ENCODE assay signal across 14 cellular contexts in genomic region chr1:22529901-22530621, GRCh38. TPM values are rescaled to one million over a fixed set of nuclear protein-coding genes. Genes with fewer than 3 reads are reported as not detected.
A peak's percentile ranks its signal among the peaks of the same experiment; 100 is the strongest.
DNase-seq lines count a peak whose midpoint lies in the region; ATAC-seq and TF ChIP-seq lines count a peak whose summit lies in the region.
"Had no signal": no experiment of that assay in that cellular context is flagged by ENCODE, and none has a peak within 500 bp of the region (broad histone marks: within the 10 kb centered on the region; RNA-seq: fewer than 3 reads in every experiment).

No MANE protein-coding gene starts in this region.

- no peaks in the 10 kb centered on the region for H3K4me1 ChIP-seq in HEK293 (ENCODE audit: control insufficient read depth, insufficient read depth, low read length)
- H3K4me1 ChIP-seq in mammary epithelial cell (ENCODE audit: insufficient read depth, low read length), result peaks cover 4% of the 10 kb centered on the region

- H3K4me2 ChIP-seq in mammary epithelial cell (ENCODE audit: insufficient read depth, low read depth, low read length), result no peak overlapping the region

- H3K9me3 ChIP-seq in HEK293 (ENCODE audit: control insufficient read depth, insufficient read depth, low read depth, low read length) (no peaks in the 10 kb centered on the region), mammary epithelial cell (replicated peaks; ENCODE audit: insufficient read depth, low read length) (no peaks in the 10 kb centered on the region)

- no peaks in the 10 kb centered on the region for H3K27me3 ChIP-seq in mammary epithelial cell (ENCODE audit: insufficient read depth, low read length)

- H3K4me3 ChIP-seq in HEK293 (ENCODE audit: low read depth, low read length), result no peak overlapping the region
- H3K4me3 ChIP-seq in mammary epithelial cell (replicated peaks in 1 of 3; ENCODE audit: insufficient read depth in 1 of 3, low read depth in 2 of 3, low read length in 3 of 3), result no peak overlapping the region
- H3K4me3 ChIP-seq: skin epidermis had no signal

- no peaks in the 10 kb centered on the region for H4K20me1 ChIP-seq in mammary epithelial cell (ENCODE audit: insufficient read depth, low read length)

- H3K79me2 ChIP-seq in mammary epithelial cell (ENCODE audit: insufficient read depth, low read length), result no peaks in the 10 kb centered on the region

- 45% methylated on average over 11 of the region's 12 CpGs for WGBS in mammary epithelial cell (ENCODE audit: low coverage, missing lambda C conversion rate)

- DNase-seq in mammary epithelial cell (no peak), inferior parietal cortex (ENCODE audit: extremely low spot score) (peak; percentile 50), superior temporal gyrus (ENCODE audit: extremely low spot score) (peak; percentile 52), HEK293T (ENCODE audit: extremely low spot score) (no peak), C1 segment of cervical spinal cord (lab: John Stamatoyannopoulos, UW) (no peak)
- DNase-seq: activated CD8-positive, alpha-beta T cell treated with anti-CD3 and anti-CD28 coated beads for 36 hours; amniotic stem cell; DMS79; NCI-H748 treated with DMSO at 0.1 percent for 48 hours had no signal

- H3K36me3 ChIP-seq in HEK293 (ENCODE audit: control insufficient read depth in 2 of 2, insufficient read depth in 1 of 2, low read length in 2 of 2), result peaks cover 0 to 38% of the 10 kb centered on the region in 2 experiments; a peak in 1 of 3 replicates
- H3K36me3 ChIP-seq in mammary epithelial cell (ENCODE audit: insufficient read depth, low read length), result peaks cover 3% of the 10 kb centered on the region

- H3K27ac ChIP-seq in HEK293 (ENCODE audit: extremely low read depth, low read depth, low read length), result no peak overlapping the region
- H3K27ac ChIP-seq in mammary epithelial cell (ENCODE audit: insufficient read depth, low read depth, low read length), result no peak overlapping the region

- POLR2A ChIA-PET in HEK293 (lab: Yijun Ruan, JAX), result no interaction called here
- POLR2A ChIA-PET in HEK293T (lab: Yijun Ruan, JAX), result no interaction called here

- TF ChIP-seq CTCF in HEK293 (tag by site-specific recombination; IDR thresholded peaks at IDR 0.05), result no peak
- no peak for TF ChIP-seq CTCF in mammary epithelial cell (conservative IDR thresholded peaks at IDR 0.05 in 1 of 2, IDR thresholded peaks at IDR 0.05 in 1 of 2; ENCODE audit: extremely low read depth in 1 of 2, insufficient read depth in 1 of 2, low read depth in 1 of 2, low read length in 2 of 2)

- no peak for ATAC-seq in GM21528 (IDR thresholded peaks at IDR 0.05; ENCODE audit: low FRiP score, unreplicated experiment)
- ATAC-seq in GM21619 (IDR thresholded peaks at IDR 0.05; ENCODE audit: unreplicated experiment), result no peak
- ATAC-seq: activated CD8-positive, alpha-beta T cell treated with anti-CD3 and anti-CD28 coated beads for 36 hours had no signal

- H3K9ac ChIP-seq in mammary epithelial cell (ENCODE audit: insufficient read depth, low read length), result no peak overlapping the region

- dilution Hi-C loops in mammary epithelial cell (cut with HindIII; ENCODE audit: low sequenced_read_pairs), result loop anchor here (5.0 kb wide), 1 partner anchor 38 kb away; no protein-coding TSS in a partner anchor

- in situ Hi-C loops in mammary epithelial cell (cut with MboI; ENCODE audit: low sequenced_read_pairs in 2 of 2), result no loop called here

- BruUV-seq in mammary epithelial cell (replicated peaks; lab: Mats Ljungman, UMichigan), result TSS peak; percentile 24

- intact Hi-C loops in mammary epithelial cell (cut with micrococcal nuclease), result no loop called here

- CTCF ChIA-PET in HEK293 (lab: Yijun Ruan, JAX) (interaction anchor here (0.6 to 0.9 kb wide), 2 partner anchors 112 to 222 kb away, joined by 4 to 6 read pairs; no protein-coding TSS in a partner anchor), mammary epithelial cell (lab: Charles Lee; ENCODE audit: low non-redundant PET) (no interaction called here), HEK293T (lab: Yijun Ruan, JAX) (no interaction called here)

- H2AFZ ChIP-seq in mammary epithelial cell (ENCODE audit: low read depth, low read length), result no peak overlapping the region

TF ChIP-seq in HEK293, 187 proteins besides CTCF, POLR2A, EP300 and RAD21:
- TF ChIP-seq ZNF549 (tag by site-specific recombination; IDR thresholded peaks at IDR 0.05) (no peak), WT1 (tag by site-specific recombination; IDR thresholded peaks at IDR 0.05) (peak; percentile 40; the same call in 1 of the 2 replicates)

TF ChIP-seq in HEK293T, 16 proteins besides CTCF, POLR2A, EP300 and RAD21:
- no peak for TF ChIP-seq HDGF (IDR thresholded peaks at IDR 0.05; ENCODE audit: borderline replicate concordance)
- TF ChIP-seq CTBP1 (IDR thresholded peaks at IDR 0.05; ENCODE audit: borderline replicate concordance), result no peak
- TF ChIP-seq BHLHE40 (IDR thresholded peaks at IDR 0.05; ENCODE audit: borderline replicate concordance), result no peak
- no peak for TF ChIP-seq ELF4 (IDR thresholded peaks at IDR 0.05)
- no peak for TF ChIP-seq L3MBTL2 (conservative IDR thresholded peaks at IDR 0.05)
- TF ChIP-seq, protein P1, sequence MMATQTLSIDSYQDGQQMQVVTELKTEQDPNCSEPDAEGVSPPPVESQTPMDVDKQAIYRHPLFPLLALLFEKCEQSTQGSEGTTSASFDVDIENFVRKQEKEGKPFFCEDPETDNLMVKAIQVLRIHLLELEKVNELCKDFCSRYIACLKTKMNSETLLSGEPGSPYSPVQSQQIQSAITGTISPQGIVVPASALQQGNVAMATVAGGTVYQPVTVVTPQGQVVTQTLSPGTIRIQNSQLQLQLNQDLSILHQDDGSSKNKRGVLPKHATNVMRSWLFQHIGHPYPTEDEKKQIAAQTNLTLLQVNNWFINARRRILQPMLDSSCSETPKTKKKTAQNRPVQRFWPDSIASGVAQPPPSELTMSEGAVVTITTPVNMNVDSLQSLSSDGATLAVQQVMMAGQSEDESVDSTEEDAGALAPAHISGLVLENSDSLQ (IDR thresholded peaks at IDR 0.05), result no peak
- TF ChIP-seq SUZ12 (IDR thresholded peaks at IDR 0.05), result no peak
- no peak for TF ChIP-seq ZNF384 (IDR thresholded peaks at IDR 0.05)
- TF ChIP-seq ARNT (IDR thresholded peaks at IDR 0.05), result no peak
- no peak for TF ChIP-seq FOXM1 (IDR thresholded peaks at IDR 0.05; ENCODE audit: borderline replicate concordance)
- TF ChIP-seq LEF1 (IDR thresholded peaks at IDR 0.05; ENCODE audit: borderline replicate concordance), result no peak
- TF ChIP-seq FOXK2 (IDR thresholded peaks at IDR 0.05), result no peak
- no peak for TF ChIP-seq FOXA1 (IDR thresholded peaks at IDR 0.05)

RNA-seq across cellular contexts. Expression of gene EPHA8, which starts 33.2 kb away (rescaled TPM):
- total RNA-seq in mammary epithelial cell, result not detected
- not detected for polyA plus RNA-seq in mammary epithelial cell
- polyA minus RNA-seq in mammary epithelial cell, result not detected
- total RNA-seq: activated CD8-positive, alpha-beta T cell treated with anti-CD3 and anti-CD28 coated beads for 36 hours; T-helper 1 cell treated with Interleukin-12 subunit alpha and Interleukin-12 subunit beta and Interleukin-4 antibody, amounts not matched to agents 30 ng/mL and 1 ng/mL, for 36 hours had no signal

Comparison
In these comparisons a context has a peak if more than half of its experiments do, and no peak if none do; other contexts are left out.
1. DNase-seq: peak in inferior parietal cortex (single experiment) and superior temporal gyrus (single experiment); none in mammary epithelial cell (single experiment), HEK293T (single experiment) and C1 segment of cervical spinal cord (0 of 14).